ENCODE assay signal across 14 cellular contexts in the genomic region with DNA sequence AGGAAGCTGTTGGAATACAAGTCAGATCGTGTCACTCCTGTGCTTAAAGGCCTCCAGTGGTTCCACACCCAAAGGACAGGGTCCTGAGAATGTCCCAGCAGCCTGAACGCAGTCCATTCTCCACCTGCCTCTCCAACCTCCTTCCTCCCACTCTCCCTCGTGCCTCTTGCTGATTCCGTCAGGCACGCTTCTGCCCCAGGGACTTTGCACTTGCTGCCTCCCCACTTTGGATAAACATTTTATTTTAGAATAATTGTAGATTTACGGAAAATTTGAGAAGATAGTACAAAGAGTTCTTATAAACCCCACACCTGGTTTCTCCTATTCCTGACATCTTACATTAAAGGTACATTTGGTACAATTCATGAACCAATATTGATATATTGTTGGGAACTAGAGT.
"Had no signal": no experiment of that assay in that cellular context is flagged by ENCODE, and none has a peak within 500 bp of the region (broad histone marks: within the 10 kb centered on the region; RNA-seq: fewer than 3 reads in every experiment).

No MANE protein-coding gene starts in this region.

- H3K4me3 Mint-ChIP-seq: effector memory CD8-positive, alpha-beta T cell; naive thymus-derived CD8-positive, alpha-beta T cell; nephron progenitor cell; stimulated activated naive CD8-positive, alpha-beta T cell treated with anti-CD3 and anti-CD28 coated beads, Interleukin-15, amount 100 ng/mL, for 72 hours had no signal

- H3K36me3 Mint-ChIP-seq: naive thymus-derived CD8-positive, alpha-beta T cell had no signal

- DNase-seq: cortex of kidney; effector memory CD8-positive, alpha-beta T cell; left ventricle myocardium superior; lower lobe of right lung; naive thymus-derived CD8-positive, alpha-beta T cell; nephron progenitor cell; stimulated activated CD4-positive, alpha-beta T cell treated with anti-CD3 and anti-CD28 coated beads, Interleukin-12 subunit alpha, Interleukin-12 subunit beta, amount 100 ng/mL, for 4 hours; stimulated activated CD4-positive, alpha-beta T cell treated with anti-CD3 and anti-CD28 coated beads, Interleukin-2, amount 100 ng/mL, for 24 hours; stimulated activated naive CD4-positive, alpha-beta T cell; stimulated activated naive CD8-positive, alpha-beta T cell treated with anti-CD3 and anti-CD28 coated beads, Interleukin-15, amount 100 ng/mL, for 72 hours; transverse colon had no signal

- H3K9me3 Mint-ChIP-seq: effector memory CD8-positive, alpha-beta T cell; stimulated activated naive CD8-positive, alpha-beta T cell treated with anti-CD3 and anti-CD28 coated beads, Interleukin-15, amount 100 ng/mL, for 72 hours had no signal

- H3K27me3 Mint-ChIP-seq: effector memory CD8-positive, alpha-beta T cell; naive thymus-derived CD8-positive, alpha-beta T cell; progenitor cell of endocrine pancreas; stimulated activated naive CD8-positive, alpha-beta T cell treated with anti-CD3 and anti-CD28 coated beads, Interleukin-15, amount 100 ng/mL, for 72 hours had no signal

- ATAC-seq: effector memory CD8-positive, alpha-beta T cell; left ventricle myocardium superior; lower lobe of right lung; naive thymus-derived CD8-positive, alpha-beta T cell; pancreas; right lobe of liver; stimulated activated naive CD8-positive, alpha-beta T cell treated with anti-CD3 and anti-CD28 coated beads, Interleukin-15, amount 100 ng/mL, for 72 hours had no signal

- H3K4me1 Mint-ChIP-seq: nephron progenitor cell; stimulated activated naive CD8-positive, alpha-beta T cell treated with anti-CD3 and anti-CD28 coated beads, Interleukin-15, amount 100 ng/mL, for 72 hours had no signal

- H3K27ac Mint-ChIP-seq: effector memory CD8-positive, alpha-beta T cell; nephron progenitor cell; progenitor cell of endocrine pancreas; stimulated activated naive CD8-positive, alpha-beta T cell treated with anti-CD3 and anti-CD28 coated beads, Interleukin-15, amount 100 ng/mL, for 72 hours had no signal
